In the genomic region with DNA sequence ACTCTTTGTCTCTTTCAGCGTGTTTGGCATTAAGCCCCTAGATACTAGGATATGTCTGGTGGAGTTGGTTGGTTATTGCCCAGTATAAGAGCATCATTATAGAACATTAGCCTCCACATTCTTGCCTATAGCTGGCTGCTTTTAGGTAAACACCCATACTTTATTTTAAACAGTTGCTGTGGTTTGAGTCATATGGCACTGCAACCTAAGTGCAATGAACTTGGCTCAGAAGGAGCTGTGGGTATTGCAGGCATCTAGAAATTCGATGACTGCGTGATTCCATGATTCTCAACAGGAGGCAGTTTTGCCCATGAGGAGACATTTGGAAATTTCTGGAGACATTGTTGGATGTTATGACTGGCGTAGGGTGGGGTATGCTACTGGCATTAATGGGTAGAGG, we compare ENCODE assay signal across 1 cellular context.
TF ChIP-seq lines count a peak whose summit lies in the region.

No MANE protein-coding gene starts in this region.

TF ChIP-seq in IMR-90, 13 proteins besides CTCF, POLR2A, EP300 and RAD21:
- TF ChIP-seq, protein P1, sequence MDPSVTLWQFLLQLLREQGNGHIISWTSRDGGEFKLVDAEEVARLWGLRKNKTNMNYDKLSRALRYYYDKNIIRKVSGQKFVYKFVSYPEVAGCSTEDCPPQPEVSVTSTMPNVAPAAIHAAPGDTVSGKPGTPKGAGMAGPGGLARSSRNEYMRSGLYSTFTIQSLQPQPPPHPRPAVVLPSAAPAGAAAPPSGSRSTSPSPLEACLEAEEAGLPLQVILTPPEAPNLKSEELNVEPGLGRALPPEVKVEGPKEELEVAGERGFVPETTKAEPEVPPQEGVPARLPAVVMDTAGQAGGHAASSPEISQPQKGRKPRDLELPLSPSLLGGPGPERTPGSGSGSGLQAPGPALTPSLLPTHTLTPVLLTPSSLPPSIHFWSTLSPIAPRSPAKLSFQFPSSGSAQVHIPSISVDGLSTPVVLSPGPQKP (IDR thresholded peaks at IDR 0.05; ENCODE audit: borderline replicate concordance, low read depth, low read length), result no peak
- TF ChIP-seq RCOR1 (IDR thresholded peaks at IDR 0.05; ENCODE audit: insufficient replicate concordance, low read length), result no peak
- TF ChIP-seq CEBPB (IDR thresholded peaks at IDR 0.05; ENCODE audit: low read depth, low read length), result peak; percentile 39; the same call in 1 of the 2 replicates
- TF ChIP-seq, protein P2, sequence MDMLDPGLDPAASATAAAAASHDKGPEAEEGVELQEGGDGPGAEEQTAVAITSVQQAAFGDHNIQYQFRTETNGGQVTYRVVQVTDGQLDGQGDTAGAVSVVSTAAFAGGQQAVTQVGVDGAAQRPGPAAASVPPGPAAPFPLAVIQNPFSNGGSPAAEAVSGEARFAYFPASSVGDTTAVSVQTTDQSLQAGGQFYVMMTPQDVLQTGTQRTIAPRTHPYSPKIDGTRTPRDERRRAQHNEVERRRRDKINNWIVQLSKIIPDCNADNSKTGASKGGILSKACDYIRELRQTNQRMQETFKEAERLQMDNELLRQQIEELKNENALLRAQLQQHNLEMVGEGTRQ (IDR thresholded peaks at IDR 0.05; ENCODE audit: low read depth, low read length), result no peak
- peak; percentile 45; the same call in 1 of the 2 replicates for TF ChIP-seq MAFK (IDR thresholded peaks at IDR 0.05; ENCODE audit: low read depth, low read length)
- no peak for TF ChIP-seq MAZ (IDR thresholded peaks at IDR 0.05; ENCODE audit: borderline replicate concordance, low read depth, low read length)
